In genomic region chr6:144346719-144347446, GRCh38 we compare ENCODE assay signal across 8 cellular contexts.
DNase-seq lines count a peak whose midpoint lies in the region; ATAC-seq, FAIRE-seq and TF ChIP-seq lines count a peak whose summit lies in the region.

No MANE protein-coding gene starts in this region.

- FAIRE-seq in endothelial cell of umbilical vein (lab: Jason Lieb, UNC) (peak; percentile 91), small intestine (lab: Jason Lieb, UNC) (no peak)

- H3K4me2 ChIP-seq in endothelial cell of umbilical vein (ENCODE audit: insufficient read depth, low read length) = peak overlapping the region; percentile 53

- H3K27me3 ChIP-seq in endothelial cell of umbilical vein (ENCODE audit: control insufficient read depth in 2 of 2, insufficient read depth in 2 of 2, low read length in 2 of 2) (no peaks in the 10 kb centered on the region), small intestine (ENCODE audit: control insufficient read depth in 2 of 2, insufficient read depth in 2 of 2, low read length in 2 of 2) (no peaks in the 10 kb centered on the region)

- H3K9me3 ChIP-seq in endothelial cell of umbilical vein (replicated peaks; ENCODE audit: control insufficient read depth, insufficient read depth, low read length) = no peaks in the 10 kb centered on the region
- no peaks in the 10 kb centered on the region for H3K9me3 ChIP-seq in small intestine (ENCODE audit: control insufficient read depth, low read depth)

- H2AFZ ChIP-seq in endothelial cell of umbilical vein (ENCODE audit: low read depth, low read length) = no peak overlapping the region

- TF ChIP-seq CTCF in endothelial cell of umbilical vein (IDR thresholded peaks at IDR 0.05; ENCODE audit: extremely low read depth in 1 of 2, insufficient read depth in 1 of 2, low read depth in 1 of 2, low read length in 2 of 2) = no peak

- peak overlapping the region in 1 of 3 experiments; percentile 5 for H3K4me3 ChIP-seq in endothelial cell of umbilical vein (replicated peaks in 1 of 3; ENCODE audit: insufficient read depth in 1 of 3, low read depth in 1 of 3, low read length in 3 of 3)
- no peak overlapping the region for H3K4me3 ChIP-seq in small intestine (ENCODE audit: low read depth in 1 of 2, low read length in 2 of 2)

- peak overlapping the region; percentile 61 for H3K9ac ChIP-seq in endothelial cell of umbilical vein (replicated peaks; ENCODE audit: extremely low read depth, insufficient read depth, low read length)

- intact Hi-C loops in endothelial cell of umbilical vein (cut with micrococcal nuclease) = loop anchor here (5.0 kb wide), 1 partner anchor 190 kb away; no protein-coding TSS in a partner anchor

- H3K4me1 ChIP-seq in endothelial cell of umbilical vein (ENCODE audit: control insufficient read depth, extremely low read depth, insufficient read depth, low read length) (peaks cover 87% of the 10 kb centered on the region), small intestine (ENCODE audit: control insufficient read depth in 2 of 2, insufficient read depth in 1 of 2, low read depth in 1 of 2, low read length in 1 of 2) (peaks cover 0 to 11% of the 10 kb centered on the region in 2 donors)

- POLR2A ChIA-PET in endothelial cell of umbilical vein (lab: Charles Lee) = interaction anchor here (1.2 kb wide), 1 partner anchor 60 kb away, joined by 4 read pairs; no protein-coding TSS in a partner anchor

- no TSS peak for BruUV-seq in endothelial cell of umbilical vein (replicated peaks; lab: Mats Ljungman, UMichigan)

- H3K36me3 ChIP-seq in endothelial cell of umbilical vein (ENCODE audit: control insufficient read depth in 2 of 2, extremely low read depth in 1 of 2, insufficient read depth in 2 of 2, low read length in 2 of 2) (no peaks in the 10 kb centered on the region), small intestine (ENCODE audit: control insufficient read depth in 2 of 2, insufficient read depth in 2 of 2, low read length in 2 of 2) (no peaks in the 10 kb centered on the region)

- 75 to 81% (median 76%) methylated on average over 11 of the region's 11 CpGs for WGBS in small intestine, 3 donors

- ATAC-seq in GM21619 (IDR thresholded peaks at IDR 0.05; ENCODE audit: unreplicated experiment) = no peak

- DNase-seq in SIG-M5 treated with dmso at 0.1 percent for 504 hours (lab: John Stamatoyannopoulos, UW; ENCODE audit: unreplicated experiment) (peak; percentile 19), SIG-M5 (lab: John Stamatoyannopoulos, UW) (no peak), RKO (ENCODE audit: low spot score) (peak; percentile 45), endothelial cell of umbilical vein (ENCODE audit: low read depth, low spot score) (peak; percentile 90), small intestine (no peak), NOMO-1 treated with dmso at 0.1 percent for 144 hours (lab: John Stamatoyannopoulos, UW; ENCODE audit: unreplicated experiment) (no peak), NCI-H82 treated with DMSO at 0.1 percent for 48 hours (lab: John Stamatoyannopoulos, UW; ENCODE audit: unreplicated experiment) (no peak)

- H4K20me1 ChIP-seq in endothelial cell of umbilical vein (replicated peaks; ENCODE audit: control insufficient read depth, extremely low read depth, insufficient read depth, low read length) = no peaks in the 10 kb centered on the region

- dilution Hi-C loops in endothelial cell of umbilical vein (cut with MboI; ENCODE audit: extremely low pct_ligation_motif_present, low sequenced_read_pairs) = no loop called here

- H3K27ac ChIP-seq in endothelial cell of umbilical vein (ENCODE audit: insufficient read depth, low read depth, low read length) (peak overlapping the region; percentile 90), small intestine (ENCODE audit: low read depth in 1 of 2, low read length in 1 of 2) (peak overlapping the region; percentile 24 to 64)

- no peak for TF ChIP-seq POLR2A in endothelial cell of umbilical vein (IDR thresholded peaks at IDR 0.05; ENCODE audit: low read depth, low read length)

- CTCF ChIA-PET in endothelial cell of umbilical vein (lab: Charles Lee) = interaction anchor here (0.8 to 3.1 kb wide), 9 partner anchors 15 to 242 kb away, joined by 3 to 14 read pairs (median 3); no protein-coding TSS in a partner anchor

- peaks cover 69% of the 10 kb centered on the region for H3K79me2 ChIP-seq in endothelial cell of umbilical vein (ENCODE audit: control insufficient read depth, insufficient read depth, low read length)

- no peaks in the 10 kb centered on the region for H3K9me1 ChIP-seq in endothelial cell of umbilical vein (replicated peaks; ENCODE audit: control insufficient read depth, extremely low read depth, insufficient read depth, low read length)

TF ChIP-seq in endothelial cell of umbilical vein, 7 proteins besides CTCF, POLR2A, EP300 and RAD21:
- TF ChIP-seq EZH2 (IDR thresholded peaks at IDR 0.05; ENCODE audit: borderline replicate concordance, low read depth, low read length, severe bottlenecking) (no peak), MAX (IDR thresholded peaks at IDR 0.05; ENCODE audit: insufficient read depth, insufficient read length) (no peak), GATA2 (IDR thresholded peaks at IDR 0.05; ENCODE audit: insufficient read depth, insufficient read length, low read depth, low read length) (peak; percentile 61), JUN (IDR thresholded peaks at IDR 0.05; ENCODE audit: borderline replicate concordance, insufficient read depth, insufficient read length, low read depth) (peak; percentile 86), POLR2AphosphoS5 (IDR thresholded peaks at IDR 0.05; ENCODE audit: insufficient read depth, low read depth, low read length) (peak; percentile 69), FOS (IDR thresholded peaks at IDR 0.05; ENCODE audit: borderline replicate concordance, insufficient read depth, low read length) (peak; percentile 96), MYC (IDR thresholded peaks at IDR 0.05; ENCODE audit: low read depth, low read length) (no peak)

Comparison
In these comparisons a context has a peak if more than half of its experiments do, and no peak if none do; other contexts are left out.
1. DNase-seq: peak in SIG-M5 treated with dmso at 0.1 percent for 504 hours (single experiment), RKO (single experiment) and endothelial cell of umbilical vein (single experiment); none in SIG-M5 (single experiment), small intestine (single experiment), NOMO-1 treated with dmso at 0.1 percent for 144 hours (single experiment) and NCI-H82 treated with DMSO at 0.1 percent for 48 hours (single experiment).